ENCODE assay signal across 11 cellular contexts in the genomic region with DNA sequence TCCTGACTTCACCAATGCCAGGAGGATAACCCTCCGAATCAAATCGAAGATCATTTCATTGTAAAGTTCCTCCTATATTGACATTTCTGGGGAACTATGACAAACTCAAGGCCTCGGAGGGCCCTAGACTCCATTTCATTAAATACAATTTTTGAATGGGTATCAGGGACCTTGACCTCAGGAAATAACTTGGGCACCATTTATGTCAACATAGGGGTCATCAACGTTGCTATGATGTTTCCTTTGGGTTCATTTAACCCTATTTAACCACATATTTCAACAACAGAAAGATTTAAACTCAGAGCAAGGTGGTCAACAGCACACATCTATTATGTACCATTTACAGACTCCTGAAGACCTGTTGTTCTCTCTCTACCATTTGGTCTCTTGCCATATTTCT.
"Had no signal": no experiment of that assay in that cellular context is flagged by ENCODE, and none has a peak within 500 bp of the region (broad histone marks: within the 10 kb centered on the region; RNA-seq: fewer than 3 reads in every experiment).

No MANE protein-coding gene starts in this region.

- H3K36me3 ChIP-seq: HAP-1 had no signal

- H3K9me3 ChIP-seq: HAP-1 had no signal

- H3K4me1 ChIP-seq: HAP-1 had no signal

- FAIRE-seq: H1, H54 had no signal

- H3K4me1 Mint-ChIP-seq: GM23338 had no signal

- H2AFZ ChIP-seq: GM23248, GM23338 had no signal

- ATAC-seq: GM23338, HCT116 had no signal

- H3K9ac ChIP-seq: GM23248 had no signal

- H3K27ac Mint-ChIP-seq: GM23338, H9, HFFc6 had no signal

- DNase-seq: GM23248, GOT3, H7, H9, HCEC 1CT, HFFc6 had no signal

- H3K27ac ChIP-seq: GM23248 had no signal

- H3K4me2 ChIP-seq: GM23338 had no signal

- H3K4me3 Mint-ChIP-seq: GM23338, H9, HFFc6 had no signal

- H3K4me3 ChIP-seq: GM23248, GM23338, HAP-1 had no signal
